ENCODE assay signal across 7 cellular contexts in the genomic region with DNA sequence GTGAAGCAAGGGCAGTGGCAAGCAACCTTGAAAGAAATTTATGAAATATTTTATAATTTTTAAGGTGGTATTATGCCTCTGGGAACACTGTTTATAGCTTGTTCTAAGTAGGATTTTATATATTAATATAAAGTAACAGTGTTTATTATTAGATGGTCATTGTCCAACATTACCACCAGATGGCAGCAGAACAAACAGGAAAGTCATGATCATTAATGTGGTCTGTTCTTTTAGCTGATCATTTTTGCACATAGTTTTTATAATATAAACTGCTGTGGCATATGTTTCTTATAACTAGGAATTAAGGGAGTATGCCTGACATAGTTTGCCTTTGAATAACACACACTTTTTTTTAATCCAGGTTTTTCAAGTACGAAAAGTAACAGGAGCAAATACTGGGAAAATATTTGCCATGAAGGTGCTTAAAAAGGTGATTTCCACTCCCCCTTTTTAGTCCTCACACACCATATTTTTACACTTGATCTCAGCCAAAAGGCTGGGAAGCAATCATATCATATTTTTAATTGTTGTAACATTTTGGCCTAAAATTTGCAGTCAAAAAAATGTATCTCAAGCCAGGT. TPM values are rescaled to one million over a fixed set of nuclear protein-coding genes. Genes with fewer than 3 reads are reported as not detected.
A peak's percentile ranks its signal among the peaks of the same experiment; 100 is the strongest.
DNase-seq lines count a peak whose midpoint lies in the region; ATAC-seq, FAIRE-seq and TF ChIP-seq lines count a peak whose summit lies in the region.

No MANE protein-coding gene starts in this region.

- H3K4me3 ChIP-seq in IMR-90 (ENCODE audit: insufficient read depth, low read depth, low read length): no peak overlapping the region
- no peak overlapping the region for H3K4me3 ChIP-seq in Peyer's patch
- no peak overlapping the region for H3K4me3 ChIP-seq in endothelial cell of umbilical vein (replicated peaks in 1 of 3; ENCODE audit: insufficient read depth in 1 of 3, low read depth in 1 of 3, low read length in 3 of 3)
- no peak overlapping the region for H3K4me3 ChIP-seq in neural cell (ENCODE audit: low read length)

- H2BK5ac ChIP-seq in IMR-90 (ENCODE audit: low read depth, low read length, poor library complexity, severe bottlenecking): no peak overlapping the region

- H4K20me1 ChIP-seq in IMR-90 (ENCODE audit: insufficient read depth, low read length) (no peaks in the 10 kb centered on the region), endothelial cell of umbilical vein (replicated peaks; ENCODE audit: control insufficient read depth, extremely low read depth, insufficient read depth, low read length) (no peaks in the 10 kb centered on the region), neural cell (ENCODE audit: insufficient read depth) (no peaks in the 10 kb centered on the region)

- H3K9me3 ChIP-seq in IMR-90 (ENCODE audit: control insufficient read depth, insufficient read depth, low read length) (no peaks in the 10 kb centered on the region), Peyer's patch (no peaks in the 10 kb centered on the region), endothelial cell of umbilical vein (replicated peaks; ENCODE audit: control insufficient read depth, insufficient read depth, low read length) (no peaks in the 10 kb centered on the region), neural cell (ENCODE audit: low read length) (no peaks in the 10 kb centered on the region)

- H2BK20ac ChIP-seq in IMR-90 (ENCODE audit: low read depth, low read length): no peak overlapping the region

- no CpG with 5 or more reads among the region's 1 CpG for WGBS in IMR-90 (ENCODE audit: extremely low coverage in 2 of 2, insufficient read length in 1 of 2), 2 experiments

- H3K56ac ChIP-seq in IMR-90 (ENCODE audit: extremely low read depth, insufficient read depth, low read length): no peak overlapping the region

- no peak overlapping the region for H3K4ac ChIP-seq in IMR-90 (ENCODE audit: low read depth, low read length)

- no TSS peak for BruUV-seq in IMR-90 (replicated peaks; lab: Mats Ljungman, UMichigan)
- BruUV-seq in endothelial cell of umbilical vein (replicated peaks; lab: Mats Ljungman, UMichigan): no TSS peak

- no peak overlapping the region for H4K8ac ChIP-seq in IMR-90 (ENCODE audit: low read depth in 2 of 2, low read length in 2 of 2)

- POLR2A ChIA-PET in IMR-90 (lab: Charles Lee; ENCODE audit: unreplicated experiment) (no interaction called here), endothelial cell of umbilical vein (lab: Charles Lee) (no interaction called here)

- H3K9me2 ChIP-seq in neural cell (ENCODE audit: insufficient read depth, low read length): no peaks in the 10 kb centered on the region

- H2AFZ ChIP-seq in IMR-90 (replicated peaks; ENCODE audit: low read length, poor library complexity) (no peak overlapping the region), endothelial cell of umbilical vein (ENCODE audit: low read depth, low read length) (no peak overlapping the region), neural cell (ENCODE audit: low read depth, low read length) (no peak overlapping the region)

- H4K5ac ChIP-seq in IMR-90 (ENCODE audit: low read depth, low read length): no peak overlapping the region

- no peak overlapping the region for H3K23ac ChIP-seq in IMR-90 (ENCODE audit: low read depth, low read length)

- TF ChIP-seq CTCF in IMR-90 (conservative IDR thresholded peaks at IDR 0.05; ENCODE audit: low read depth, low read length): peak; percentile 64
- TF ChIP-seq CTCF in Peyer's patch (IDR thresholded peaks at IDR 0.05): peak; percentile 40 to 71 (median 66)
- TF ChIP-seq CTCF in endothelial cell of umbilical vein (IDR thresholded peaks at IDR 0.05; ENCODE audit: extremely low read depth in 1 of 2, insufficient read depth in 1 of 2, low read depth in 1 of 2, low read length in 2 of 2): peak; percentile 30 to 33
- peak; percentile 72 for TF ChIP-seq CTCF in neural cell (IDR thresholded peaks at IDR 0.05; ENCODE audit: poor library complexity, severe bottlenecking)

- H3K9me1 ChIP-seq in IMR-90 (ENCODE audit: insufficient read depth, low read length) (no peaks in the 10 kb centered on the region), endothelial cell of umbilical vein (replicated peaks; ENCODE audit: control insufficient read depth, extremely low read depth, insufficient read depth, low read length) (no peaks in the 10 kb centered on the region)

- no peak overlapping the region for H2BK15ac ChIP-seq in IMR-90 (ENCODE audit: low read depth, low read length)

- H3K27me3 ChIP-seq in IMR-90 (ENCODE audit: control insufficient read depth, insufficient read depth, low read length): no peaks in the 10 kb centered on the region
- H3K27me3 ChIP-seq in Peyer's patch: no peaks in the 10 kb centered on the region
- no peaks in the 10 kb centered on the region for H3K27me3 ChIP-seq in endothelial cell of umbilical vein (ENCODE audit: control insufficient read depth in 2 of 2, insufficient read depth in 2 of 2, low read length in 2 of 2)
- H3K27me3 ChIP-seq in neural cell (ENCODE audit: insufficient read depth, low read depth, low read length): no peaks in the 10 kb centered on the region

- H3K79me2 ChIP-seq in endothelial cell of umbilical vein (ENCODE audit: control insufficient read depth, insufficient read depth, low read length) (no peaks in the 10 kb centered on the region), neural cell (replicated peaks; ENCODE audit: insufficient read depth, low read length) (no peaks in the 10 kb centered on the region)

- peak; percentile 93 for FAIRE-seq in endothelial cell of umbilical vein (lab: Jason Lieb, UNC)

- TF ChIP-seq POLR2A in IMR-90 (IDR thresholded peaks at IDR 0.05; ENCODE audit: low read depth, low read length): no peak
- TF ChIP-seq POLR2A in Peyer's patch (IDR thresholded peaks at IDR 0.05): no peak
- no peak for TF ChIP-seq POLR2A in endothelial cell of umbilical vein (IDR thresholded peaks at IDR 0.05; ENCODE audit: low read depth, low read length)

- H3K36me3 ChIP-seq in IMR-90 (ENCODE audit: control insufficient read depth, insufficient read depth, low read length) (peaks cover 29% of the 10 kb centered on the region), Peyer's patch (peaks cover 0 to 77% (median 0%) of the 10 kb centered on the region in 3 donors), endothelial cell of umbilical vein (ENCODE audit: control insufficient read depth in 2 of 2, extremely low read depth in 1 of 2, insufficient read depth in 2 of 2, low read length in 2 of 2) (peaks cover 2 to 5% of the 10 kb centered on the region in 2 experiments), neural cell (ENCODE audit: insufficient read depth, low read length) (no peaks in the 10 kb centered on the region)

- no peak overlapping the region for H2AK9ac ChIP-seq in IMR-90 (replicated peaks; ENCODE audit: low read depth, low read length, poor library complexity)

- H3K27ac ChIP-seq in IMR-90 (ENCODE audit: insufficient read depth, low read length) (no peak overlapping the region), Peyer's patch (no peak overlapping the region), endothelial cell of umbilical vein (ENCODE audit: insufficient read depth, low read depth, low read length) (no peak overlapping the region), neural cell (ENCODE audit: low read length) (no peak overlapping the region)

- in situ Hi-C loops in IMR-90 (cut with MboI; ENCODE audit: low sequenced_read_pairs): loop anchor here (10.0 kb wide), 1 partner anchor 120 kb away; no protein-coding TSS in a partner anchor

- dilution Hi-C loops in IMR-90 (cut with HindIII; ENCODE audit: low sequenced_read_pairs, unreplicated experiment): no loop called here
- dilution Hi-C loops in endothelial cell of umbilical vein (cut with MboI; ENCODE audit: extremely low pct_ligation_motif_present, low sequenced_read_pairs): no loop called here

- intact Hi-C loops in IMR-90 (cut with micrococcal nuclease): loop anchor here (10.0 kb wide), 1 partner anchor 120 kb away; no protein-coding TSS in a partner anchor
- intact Hi-C loops in endothelial cell of umbilical vein (cut with micrococcal nuclease): loop anchor here (10.0 kb wide), 1 partner anchor 120 kb away; no protein-coding TSS in a partner anchor

- no peak overlapping the region for H2AK5ac ChIP-seq in IMR-90 (ENCODE audit: low read depth, low read length)

- peaks cover 6 to 19% of the 10 kb centered on the region in 2 experiments; a peak in 3 of 4 replicates for H3K79me1 ChIP-seq in IMR-90 (ENCODE audit: low read depth in 1 of 2, low read length in 2 of 2)

- no peak overlapping the region for H3K18ac ChIP-seq in IMR-90 (ENCODE audit: low read depth, low read length)

- H3F3A ChIP-seq in neural cell (ENCODE audit: insufficient read depth, low read length, poor library complexity, severe bottlenecking): no peaks in the 10 kb centered on the region

- TF ChIP-seq EP300 in neural cell (conservative IDR thresholded peaks at IDR 0.05; ENCODE audit: poor library complexity, severe bottlenecking): no peak

- CTCF ChIA-PET in IMR-90 (lab: Yijun Ruan, JAX): interaction anchor here (0.6 to 1.3 kb wide), 7 partner anchors 22 to 215 kb away, joined by 3 to 14 read pairs (median 4); no protein-coding TSS in a partner anchor
- CTCF ChIA-PET in endothelial cell of umbilical vein (lab: Charles Lee): interaction anchor here (0.6 to 4.4 kb wide), 46 partner anchors 9 to 646 kb away, joined by 3 to 86 read pairs (median 5); a partner anchor contains a TSS

- H3K14ac ChIP-seq in IMR-90 (replicated peaks; ENCODE audit: low read depth, low read length): no peak overlapping the region

- peak; percentile 55 for TF ChIP-seq RAD21 in IMR-90 (IDR thresholded peaks at IDR 0.05; ENCODE audit: low read length)
- TF ChIP-seq RAD21 in neural cell (conservative IDR thresholded peaks at IDR 0.05): peak; percentile 68

- H3K4me1 ChIP-seq in IMR-90 (ENCODE audit: control insufficient read depth, insufficient read depth, low read length) (no peaks in the 10 kb centered on the region), Peyer's patch (no peaks in the 10 kb centered on the region), endothelial cell of umbilical vein (ENCODE audit: control insufficient read depth, extremely low read depth, insufficient read depth, low read length) (no peaks in the 10 kb centered on the region)

- H3K4me2 ChIP-seq in IMR-90 (ENCODE audit: low read depth, low read length) (no peak overlapping the region), endothelial cell of umbilical vein (ENCODE audit: insufficient read depth, low read length) (no peak overlapping the region), neural cell (ENCODE audit: low read length) (no peak overlapping the region)

- DNase-seq in ELR (ENCODE audit: low read depth) (peak; percentile 72), IMR-90 (peak; percentile 60), Peyer's patch (no peak), endothelial cell of umbilical vein (ENCODE audit: low read depth, low spot score) (peak; percentile 46), GOT3 (lab: John Stamatoyannopoulos, UW) (no peak)
- DNase-seq in activated CD4-positive, alpha-beta T cell treated with anti-CD3 and anti-CD28 coated beads, Interleukin-2, amount 50 U/mL, for 48 hours: no peak

- H2BK120ac ChIP-seq in IMR-90 (ENCODE audit: low read depth, low read length): no peak overlapping the region

- no peak overlapping the region for H4K91ac ChIP-seq in IMR-90 (ENCODE audit: insufficient read depth, low read depth, low read length)

- H3K9ac ChIP-seq in IMR-90 (ENCODE audit: low read depth, low read length): no peak overlapping the region
- H3K9ac ChIP-seq in endothelial cell of umbilical vein (replicated peaks; ENCODE audit: extremely low read depth, insufficient read depth, low read length): no peak overlapping the region
- H3K9ac ChIP-seq in neural cell (ENCODE audit: low read length): no peak overlapping the region

- ATAC-seq in IMR-90 (ENCODE audit: low read depth): peak; percentile 81

RNA-seq across cellular contexts. Expression of a gene that starts 21.4 kb away (rescaled TPM):
- 18.9 and 20.3 TPM in 2 replicates for total RNA-seq in IMR-90 (2012; rRNA removed)
- polyA plus RNA-seq in IMR-90 (2012; rRNA removed): 9.7 and 11.7 TPM in 2 replicates
- 1.5 and 1.8 TPM in 2 replicates for polyA plus RNA-seq in IMR-90 (2012; cell fraction: cytosol; rRNA removed)
- polyA plus RNA-seq in IMR-90 (2012; cell fraction: nucleus; rRNA removed; ENCODE audit: low replicate concordance): 1.9 and 12.3 TPM in 2 replicates
- total RNA-seq in Peyer's patch: 10 to 100 TPM; 21.5 to 43.0 (median 29.9) TPM
- total RNA-seq in endothelial cell of umbilical vein: 40.5 and 45.7 TPM in 2 replicates
- 4.1 and 5.4 TPM in 2 replicates for polyA plus RNA-seq in endothelial cell of umbilical vein
- polyA plus RNA-seq in endothelial cell of umbilical vein (2011; cell fraction: cytosol; rRNA removed): 11.4 and 11.6 TPM in 2 replicates
- polyA plus RNA-seq in endothelial cell of umbilical vein (2011; cell fraction: nucleus; rRNA removed): 19.4 and 21.8 TPM in 2 replicates
- 22.3 and 31.8 TPM in 2 replicates for polyA plus RNA-seq in endothelial cell of umbilical vein (2012)
- polyA minus RNA-seq in endothelial cell of umbilical vein: 18.4 and 23.7 TPM in 2 replicates
- polyA minus RNA-seq in endothelial cell of umbilical vein (2011; cell fraction: cytosol; rRNA and poly(A)+ RNA removed): 15.4 TPM
- polyA minus RNA-seq in endothelial cell of umbilical vein (2011; cell fraction: nucleus; rRNA and poly(A)+ RNA removed): 26.0 and 43.6 TPM in 2 replicates
- polyA plus RNA-seq in neural cell: 23.4 and 25.3 TPM in 2 replicates
- 34.1 and 37.5 TPM in 2 replicates for polyA minus RNA-seq in neural cell

RNA-seq across cellular contexts. Expression of a gene that starts 21.6 kb away (rescaled TPM):
- 4.4 and 4.7 TPM in 2 replicates for total RNA-seq in IMR-90 (2012; rRNA removed)
- 2.2 TPM in 2 replicates for polyA plus RNA-seq in IMR-90 (2012; rRNA removed)
- polyA plus RNA-seq in IMR-90 (2012; cell fraction: cytosol; rRNA removed): 0.58 and 1.1 TPM in 2 replicates
- 0.90 and 3.7 TPM in 2 replicates for polyA plus RNA-seq in IMR-90 (2012; cell fraction: nucleus; rRNA removed; ENCODE audit: low replicate concordance)
- total RNA-seq in Peyer's patch: 10 to 100 TPM in 1 of 4 donors, 1 to 10 TPM in 3; 8.4 to 12.2 (median 9.5) TPM
- 11.3 and 11.6 TPM in 2 replicates for total RNA-seq in endothelial cell of umbilical vein
- polyA plus RNA-seq in endothelial cell of umbilical vein: 4.1 and 4.9 TPM in 2 replicates
- polyA plus RNA-seq in endothelial cell of umbilical vein (2011; cell fraction: cytosol; rRNA removed): 6.0 and 6.4 TPM in 2 replicates
- polyA plus RNA-seq in endothelial cell of umbilical vein (2011; cell fraction: nucleus; rRNA removed): 6.3 and 8.4 TPM in 2 replicates
- polyA plus RNA-seq in endothelial cell of umbilical vein (2012): 9.6 and 10.6 TPM in 2 replicates
- polyA minus RNA-seq in endothelial cell of umbilical vein: 14.2 and 22.1 TPM in 2 replicates
- polyA minus RNA-seq in endothelial cell of umbilical vein (2011; cell fraction: cytosol; rRNA and poly(A)+ RNA removed): 14.6 TPM
- 7.4 and 13.4 TPM in 2 replicates for polyA minus RNA-seq in endothelial cell of umbilical vein (2011; cell fraction: nucleus; rRNA and poly(A)+ RNA removed)
- 11.6 and 12.3 TPM in 2 replicates for polyA plus RNA-seq in neural cell
- polyA minus RNA-seq in neural cell: 7.8 and 12.5 TPM in 2 replicates

RNA-seq across cellular contexts. Expression of a gene that starts 50.2 kb away (rescaled TPM):
- total RNA-seq in IMR-90 (2012; rRNA removed) (18.3 and 22.2 TPM in 2 replicates), Peyer's patch (10 to 100 TPM; 15.7 to 37.7 (median 29.1) TPM), endothelial cell of umbilical vein (16.2 and 16.6 TPM in 2 replicates)
- polyA plus RNA-seq in IMR-90 (2012; rRNA removed) (13.4 and 15.7 TPM in 2 replicates), endothelial cell of umbilical vein (7.0 and 10.7 TPM in 2 replicates), neural cell (86.9 and 101 TPM in 2 replicates)
- 4.3 and 5.9 TPM in 2 replicates for polyA plus RNA-seq in IMR-90 (2012; cell fraction: cytosol; rRNA removed)
- 15.3 and 35.4 TPM in 2 replicates for polyA plus RNA-seq in IMR-90 (2012; cell fraction: nucleus; rRNA removed; ENCODE audit: low replicate concordance)
- 7.2 and 9.5 TPM in 2 replicates for polyA plus RNA-seq in endothelial cell of umbilical vein (2011; cell fraction: cytosol; rRNA removed)
- 31.4 and 37.0 TPM in 2 replicates for polyA plus RNA-seq in endothelial cell of umbilical vein (2011; cell fraction: nucleus; rRNA removed)
- 15.9 and 17.5 TPM in 2 replicates for polyA plus RNA-seq in endothelial cell of umbilical vein (2012)
- polyA minus RNA-seq in endothelial cell of umbilical vein (8.8 and 11.7 TPM in 2 replicates), neural cell (31.8 and 34.3 TPM in 2 replicates)
- polyA minus RNA-seq in endothelial cell of umbilical vein (2011; cell fraction: cytosol; rRNA and poly(A)+ RNA removed): 8.9 TPM
- 9.9 and 10.4 TPM in 2 replicates for polyA minus RNA-seq in endothelial cell of umbilical vein (2011; cell fraction: nucleus; rRNA and poly(A)+ RNA removed)

Comparison
In these comparisons a context has a peak if more than half of its experiments do, and no peak if none do; other contexts are left out.
1. DNase-seq: peak in ELR (single experiment), IMR-90 (single experiment) and endothelial cell of umbilical vein (single experiment); none in Peyer's patch (0 of 3), GOT3 (single experiment) and activated CD4-positive, alpha-beta T cell treated with anti-CD3 and anti-CD28 coated beads, Interleukin-2, amount 50 U/mL, for 48 hours (0 of 2).
2. Peak in every context shown above with its lines, with median percentiles within 50 percentile points of each other: CTCF ChIP-seq.